Comparison of ENCODE assay signal across 8 cellular contexts in the genomic region with DNA sequence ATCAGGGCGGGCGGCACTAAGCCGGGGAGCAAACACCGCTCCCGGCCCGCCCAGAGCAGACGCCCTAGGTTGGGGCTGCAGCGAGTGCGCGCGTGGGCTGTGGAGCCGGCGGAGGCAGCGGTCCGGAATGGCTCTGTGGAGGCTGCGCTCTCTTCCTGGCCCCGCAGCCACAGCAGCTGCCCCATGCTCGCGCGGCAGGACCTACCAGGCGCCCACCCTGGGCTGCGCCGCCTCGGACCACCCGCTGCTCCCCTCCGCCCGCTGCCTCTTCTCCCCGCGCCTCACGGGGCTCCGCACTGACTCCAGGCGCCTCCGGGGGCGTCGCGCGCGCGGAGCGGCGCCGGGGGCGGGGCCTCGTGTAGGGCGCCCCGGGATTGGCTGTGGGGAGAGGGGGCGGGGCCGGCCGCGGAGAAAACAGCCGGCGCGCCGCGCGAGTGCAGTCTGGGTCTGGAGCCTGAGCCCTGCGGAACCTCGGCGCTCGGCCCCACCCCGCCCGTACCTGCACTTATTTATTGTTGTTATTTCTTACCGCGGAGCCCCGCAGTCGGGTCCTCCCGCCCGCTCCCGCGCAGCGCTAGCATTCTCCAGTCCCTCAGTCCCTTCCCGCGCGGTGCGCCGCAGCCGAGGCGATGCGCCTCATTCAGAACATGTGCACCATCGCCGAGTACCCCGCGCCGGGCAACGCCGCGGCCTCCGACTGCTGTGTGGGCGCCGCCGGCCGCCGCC. TPM values are rescaled to one million over a fixed set of nuclear protein-coding genes. Genes with fewer than 3 reads are reported as not detected.
DNase-seq lines count a peak whose midpoint lies in the region; ATAC-seq, FAIRE-seq and TF ChIP-seq lines count a peak whose summit lies in the region.

A gene with protein sequence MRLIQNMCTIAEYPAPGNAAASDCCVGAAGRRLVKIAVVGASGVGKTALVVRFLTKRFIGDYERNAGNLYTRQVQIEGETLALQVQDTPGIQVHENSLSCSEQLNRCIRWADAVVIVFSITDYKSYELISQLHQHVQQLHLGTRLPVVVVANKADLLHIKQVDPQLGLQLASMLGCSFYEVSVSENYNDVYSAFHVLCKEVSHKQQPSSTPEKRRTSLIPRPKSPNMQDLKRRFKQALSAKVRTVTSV (plus strand): TSS at position 439 of the 726 bp plus-strand sequence. CDS start 191 bp downstream, at position 630.

- H3K27ac ChIP-seq in BLaER1 (no peak within 1 kb of the TSS), endothelial cell of umbilical vein (ENCODE audit: insufficient read depth, low read depth, low read length) (no peak within 1 kb of the TSS)

- no TSS peak for BruUV-seq in endothelial cell of umbilical vein (replicated peaks; lab: Mats Ljungman, UMichigan)

- H3K4me3 ChIP-seq in BLaER1, result peak within 1 kb of the TSS; percentile 69
- peak within 1 kb of the TSS; percentile 5 to 50 (median 38) for H3K4me3 ChIP-seq in endothelial cell of umbilical vein (replicated peaks in 1 of 3; ENCODE audit: insufficient read depth in 1 of 3, low read depth in 1 of 3, low read length in 3 of 3)
- peak within 1 kb of the TSS; percentile 35 for H3K4me3 ChIP-seq in mononuclear cell (ENCODE audit: low read length)

- dilution Hi-C loops in endothelial cell of umbilical vein (cut with MboI; ENCODE audit: extremely low pct_ligation_motif_present, low sequenced_read_pairs), result no loop called here

- intact Hi-C loops in endothelial cell of umbilical vein (cut with micrococcal nuclease), result loop anchor here (2.0 to 10.0 kb wide), 5 partner anchors 50 to 317 kb away; no protein-coding TSS in a partner anchor

- H3K4me2 ChIP-seq in BLaER1 (peak within 1 kb of the TSS; percentile 95), endothelial cell of umbilical vein (ENCODE audit: insufficient read depth, low read length) (peak within 1 kb of the TSS; percentile 39)

- H2AFZ ChIP-seq in endothelial cell of umbilical vein (ENCODE audit: low read depth, low read length), result peak within 1 kb of the TSS; percentile 90

- H3K9me1 ChIP-seq in endothelial cell of umbilical vein (replicated peaks; ENCODE audit: control insufficient read depth, extremely low read depth, insufficient read depth, low read length), result no peaks in the 10 kb centered on the region

- CTCF ChIA-PET in endothelial cell of umbilical vein (lab: Charles Lee), result interaction anchor here (1.2 kb wide), 1 partner anchor 121 kb away, joined by 5 read pairs; no protein-coding TSS in a partner anchor

- peaks cover 16% of the 10 kb centered on the region for H3K4me1 ChIP-seq in BLaER1
- peaks cover 9% of the 10 kb centered on the region for H3K4me1 ChIP-seq in endothelial cell of umbilical vein (ENCODE audit: control insufficient read depth, extremely low read depth, insufficient read depth, low read length)
- H3K4me1 ChIP-seq in mononuclear cell (ENCODE audit: insufficient read depth, low read length), result peaks cover 14% of the 10 kb centered on the region

- peaks cover 37% of the 10 kb centered on the region for H3K27me3 ChIP-seq in BLaER1
- H3K27me3 ChIP-seq in endothelial cell of umbilical vein (ENCODE audit: control insufficient read depth in 2 of 2, insufficient read depth in 2 of 2, low read length in 2 of 2), result peaks cover 32 to 55% of the 10 kb centered on the region in 2 experiments
- H3K27me3 ChIP-seq in mononuclear cell (ENCODE audit: insufficient read depth, low read length), result peaks cover 36% of the 10 kb centered on the region

- FAIRE-seq in endothelial cell of umbilical vein (lab: Jason Lieb, UNC), result peak; percentile 57

- H4K20me1 ChIP-seq in BLaER1, result no peaks in the 10 kb centered on the region
- no peaks in the 10 kb centered on the region for H4K20me1 ChIP-seq in endothelial cell of umbilical vein (replicated peaks; ENCODE audit: control insufficient read depth, extremely low read depth, insufficient read depth, low read length)

- DNase-seq in NCI-H774 (lab: John Stamatoyannopoulos, UW) (peak; percentile 82), endothelial cell of umbilical vein (ENCODE audit: low read depth, low spot score) (peak; percentile 78)
- peak; percentile 81 for DNase-seq in activated CD8-positive, alpha-beta memory T cell treated with anti-CD3 and anti-CD28 coated beads, Interleukin-2, amount 50 U/mL, for 4 hours
- DNase-seq in stimulated activated CD8-positive, alpha-beta memory T cell treated with anti-CD3 and anti-CD28 coated beads, Interleukin-15, amount 100 ng/mL, for 48 hours (ENCODE audit: low read depth in 2 of 2), result peak; percentile 68 to 79

- ATAC-seq in GM19324 (IDR thresholded peaks at IDR 0.05; ENCODE audit: low FRiP score, unreplicated experiment), result peak; percentile 99
- ATAC-seq in HG03442 (IDR thresholded peaks at IDR 0.05; ENCODE audit: unreplicated experiment), result peak; percentile 98

- H3K9me3 ChIP-seq in BLaER1, result peaks cover 41% of the 10 kb centered on the region
- no peaks in the 10 kb centered on the region for H3K9me3 ChIP-seq in endothelial cell of umbilical vein (replicated peaks; ENCODE audit: control insufficient read depth, insufficient read depth, low read length)
- no peaks in the 10 kb centered on the region for H3K9me3 ChIP-seq in mononuclear cell (ENCODE audit: low read depth, low read length)

- POLR2A ChIA-PET in endothelial cell of umbilical vein (lab: Charles Lee), result no interaction called here

- H3K9ac ChIP-seq in BLaER1 (peak within 1 kb of the TSS; percentile 70; the same call in 1 of the 2 replicates), endothelial cell of umbilical vein (replicated peaks; ENCODE audit: extremely low read depth, insufficient read depth, low read length) (no peak within 1 kb of the TSS)

- H3K36me3 ChIP-seq in BLaER1 (peaks cover 7% of the 10 kb centered on the region; the same call in 1 of the 2 replicates), endothelial cell of umbilical vein (ENCODE audit: control insufficient read depth in 2 of 2, extremely low read depth in 1 of 2, insufficient read depth in 2 of 2, low read length in 2 of 2) (no peaks in the 10 kb centered on the region)

- no peaks in the 10 kb centered on the region for H3K79me2 ChIP-seq in endothelial cell of umbilical vein (ENCODE audit: control insufficient read depth, insufficient read depth, low read length)

- no peak for TF ChIP-seq POLR2A in endothelial cell of umbilical vein (IDR thresholded peaks at IDR 0.05; ENCODE audit: low read depth, low read length)

- TF ChIP-seq CTCF in endothelial cell of umbilical vein (IDR thresholded peaks at IDR 0.05; ENCODE audit: extremely low read depth in 1 of 2, insufficient read depth in 1 of 2, low read depth in 1 of 2, low read length in 2 of 2), result no peak

TF ChIP-seq in endothelial cell of umbilical vein, 7 proteins besides CTCF, POLR2A, EP300 and RAD21:
- TF ChIP-seq, protein P1, sequence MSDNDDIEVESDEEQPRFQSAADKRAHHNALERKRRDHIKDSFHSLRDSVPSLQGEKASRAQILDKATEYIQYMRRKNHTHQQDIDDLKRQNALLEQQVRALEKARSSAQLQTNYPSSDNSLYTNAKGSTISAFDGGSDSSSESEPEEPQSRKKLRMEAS (IDR thresholded peaks at IDR 0.05; ENCODE audit: insufficient read depth, insufficient read length), result peak; percentile 64
- TF ChIP-seq POLR2AphosphoS5 (IDR thresholded peaks at IDR 0.05; ENCODE audit: insufficient read depth, low read depth, low read length) (peak; percentile 24), JUN (IDR thresholded peaks at IDR 0.05; ENCODE audit: borderline replicate concordance, insufficient read depth, insufficient read length, low read depth) (no peak)

RNA-seq across cellular contexts. Expression of the gene that starts here (rescaled TPM):
- total RNA-seq in endothelial cell of umbilical vein (not detected in 2 replicates), mononuclear cell (0.31 TPM)
- 0.29 and 0.83 TPM in 2 replicates for polyA plus RNA-seq in endothelial cell of umbilical vein
- 0.59 and 0.62 TPM in 2 replicates for polyA plus RNA-seq in endothelial cell of umbilical vein (2011; cell fraction: cytosol; rRNA removed)
- polyA plus RNA-seq in endothelial cell of umbilical vein (2011; cell fraction: nucleus; rRNA removed), result 1.5 and 1.6 TPM in 2 replicates
- 0.60 and 1.5 TPM in 2 replicates for polyA plus RNA-seq in endothelial cell of umbilical vein (2012)
- polyA minus RNA-seq in endothelial cell of umbilical vein, result 0.42 and 0.78 TPM in 2 replicates
- polyA minus RNA-seq in endothelial cell of umbilical vein (2011; cell fraction: cytosol; rRNA and poly(A)+ RNA removed), result not detected
- 1.3 and 2.4 TPM in 2 replicates for polyA minus RNA-seq in endothelial cell of umbilical vein (2011; cell fraction: nucleus; rRNA and poly(A)+ RNA removed)
